1 cellular context compared by ENCODE assay signal in genomic region chr14:22598099-22598895, GRCh38.
TF ChIP-seq lines count a peak whose summit lies in the region.

Gene ABHD4, plus strand, starts transcription at chr14:22598300. Its CDS starts 7 bp downstream, at chr14:22598307.

TF ChIP-seq in SK-N-SH, 30 proteins besides CTCF, POLR2A, EP300 and RAD21 (continued from another document):
- TF ChIP-seq USF2 (IDR thresholded peaks at IDR 0.05; ENCODE audit: borderline replicate concordance, low read depth, low read length) (no peak; the same call in 1 of the 2 replicates), REST (IDR thresholded peaks at IDR 0.05; ENCODE audit: low read depth, low read length) (no peak)
